Comparison of ENCODE assay signal across 27 cellular contexts in the genomic region with DNA sequence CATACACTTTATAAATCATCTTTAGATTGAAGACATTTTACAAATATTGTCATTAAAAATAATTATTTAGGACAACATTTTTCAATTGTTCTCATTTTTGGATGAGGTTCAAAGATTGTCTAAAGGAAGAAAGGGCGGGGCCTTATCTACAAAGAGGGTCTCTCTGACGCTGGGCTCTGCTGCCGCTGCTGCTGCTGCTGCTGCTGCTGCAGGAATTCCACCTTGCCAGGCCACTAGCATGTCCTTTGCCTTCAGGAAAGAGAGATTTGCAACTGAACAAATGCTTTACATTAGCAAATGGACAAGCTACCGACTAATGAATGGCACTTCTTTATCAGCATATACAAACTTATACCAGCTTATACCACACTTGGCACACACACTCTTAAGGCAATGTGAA.
"Had no signal": no experiment of that assay in that cellular context is flagged by ENCODE, and none has a peak within 500 bp of the region (broad histone marks: within the 10 kb centered on the region; RNA-seq: fewer than 3 reads in every experiment).

No MANE protein-coding gene starts in this region.

- H3K36me3 Mint-ChIP-seq: activated CD4-positive, alpha-beta memory T cell treated with anti-CD3 and anti-CD28 coated beads for 36 hours; activated naive CD8-positive, alpha-beta T cell had no signal

- DNase-seq: activated CD4-positive, alpha-beta memory T cell treated with anti-CD3 and anti-CD28 coated beads for 36 hours; activated CD4-positive, alpha-beta T cell treated with anti-CD3 and anti-CD28 coated beads for 36 hours; activated CD4-positive, alpha-beta T cell treated with anti-CD3 and anti-CD28 coated beads, Interleukin-2, amount 10 ng/mL, durations not matched to agents 24 days and 14 days; activated CD4-positive, CD25-positive, alpha-beta regulatory T cell; activated CD4-positive, CD25-positive, alpha-beta regulatory T cell treated with anti-CD3 and anti-CD28 coated beads, Interleukin-2, amount 50 U/mL, for 72 hours; activated CD8-positive, alpha-beta memory T cell treated with anti-CD3 and anti-CD28 coated beads, Interleukin-2, amount 50 U/mL, for 48 hours; activated CD8-positive, alpha-beta T cell treated with anti-CD3 and anti-CD28 coated beads, Interleukin-2, amount 10 ng/mL, durations not matched to agents 7 days and 5 days; activated effector memory CD4-positive, alpha-beta T cell treated with Interleukin-2 at 50 U/mL for 16 hours; activated gamma-delta T cell treated with Interleukin-2 at 50 U/mL for 16 hours; activated naive CD4-positive, alpha-beta T cell treated with anti-CD3 and anti-CD28 coated beads, Interleukin-2, amount 50 U/mL, for 16 hours; activated naive CD4-positive, alpha-beta T cell treated with Interleukin-2 at 50 U/mL for 16 hours; activated T-cell treated with anti-CD3 and anti-CD28 coated beads for 4 hours; activated T-cell treated with anti-CD3 and anti-CD28 coated beads, Interleukin-2, amount 50 U/mL, for 24 hours; amniotic stem cell; anterior cingulate cortex; caudate nucleus; effector memory CD4-positive, alpha-beta T cell; endodermal cell; foreskin fibroblast; T-helper 1 cell; T-helper 17 cell; T1000; WERI-Rb-1 had no signal

- H3K36me3 ChIP-seq: WERI-Rb-1 had no signal

- H3K27ac Mint-ChIP-seq: activated CD4-positive, alpha-beta memory T cell treated with anti-CD3 and anti-CD28 coated beads for 36 hours; activated CD4-positive, alpha-beta T cell treated with anti-CD3 and anti-CD28 coated beads for 36 hours; activated CD4-positive, alpha-beta T cell treated with anti-CD3 and anti-CD28 coated beads, Interleukin-2, amount 10 ng/mL, durations not matched to agents 24 days and 14 days; activated CD8-positive, alpha-beta T cell treated with anti-CD3 and anti-CD28 coated beads, Interleukin-2, amount 10 ng/mL, durations not matched to agents 7 days and 5 days; activated naive CD8-positive, alpha-beta T cell; activated T-cell treated with anti-CD3 and anti-CD28 coated beads, Interleukin-2, amount 50 U/mL, for 24 hours; activated T-helper 17 cell treated with anti-CD3 and anti-CD28 coated beads, Interleukin-2, amount 50 U/mL, for 72 hours; endodermal cell; T-helper 17 cell; T-helper 2 cell treated with Interferon-gamma antibody and Interleukin-4, amounts not matched to agents 5 μg/mL and 100 μg/mL, for 36 hours had no signal

- H3K27ac ChIP-seq: WERI-Rb-1 had no signal

- ATAC-seq: activated CD4-positive, alpha-beta T cell treated with anti-CD3 and anti-CD28 coated beads for 36 hours; activated CD8-positive, alpha-beta T cell treated with anti-CD3 and anti-CD28 coated beads, Interleukin-2, amount 10 ng/mL, durations not matched to agents 7 days and 5 days; activated T-helper 17 cell treated with anti-CD3 and anti-CD28 coated beads, Interleukin-2, amount 50 U/mL, for 72 hours; esophagus mucosa; T-helper 17 cell had no signal

- H3K4me1 Mint-ChIP-seq: activated CD4-positive, alpha-beta T cell treated with anti-CD3 and anti-CD28 coated beads for 36 hours; activated CD4-positive, alpha-beta T cell treated with anti-CD3 and anti-CD28 coated beads, Interleukin-2, amount 10 ng/mL, durations not matched to agents 24 days and 14 days; activated T-helper 17 cell treated with anti-CD3 and anti-CD28 coated beads, Interleukin-2, amount 50 U/mL, for 72 hours had no signal

- H3K9me3 Mint-ChIP-seq: activated CD4-positive, alpha-beta memory T cell treated with anti-CD3 and anti-CD28 coated beads for 36 hours; activated CD4-positive, alpha-beta T cell treated with anti-CD3 and anti-CD28 coated beads, Interleukin-2, amount 10 ng/mL, durations not matched to agents 24 days and 14 days; activated T-cell treated with anti-CD3 and anti-CD28 coated beads, Interleukin-2, amount 50 U/mL, for 24 hours; activated T-helper 17 cell treated with anti-CD3 and anti-CD28 coated beads, Interleukin-2, amount 50 U/mL, for 72 hours; endodermal cell; T-helper 2 cell treated with Interferon-gamma antibody and Interleukin-4, amounts not matched to agents 5 μg/mL and 100 μg/mL, for 36 hours had no signal

- H3K4me3 Mint-ChIP-seq: activated CD4-positive, alpha-beta memory T cell treated with anti-CD3 and anti-CD28 coated beads for 36 hours; activated CD4-positive, alpha-beta T cell treated with anti-CD3 and anti-CD28 coated beads for 36 hours; activated CD4-positive, alpha-beta T cell treated with anti-CD3 and anti-CD28 coated beads, Interleukin-2, amount 10 ng/mL, durations not matched to agents 24 days and 14 days; activated CD8-positive, alpha-beta T cell treated with anti-CD3 and anti-CD28 coated beads, Interleukin-2, amount 10 ng/mL, durations not matched to agents 7 days and 5 days; activated naive CD8-positive, alpha-beta T cell; activated T-cell treated with anti-CD3 and anti-CD28 coated beads, Interleukin-2, amount 50 U/mL, for 24 hours; activated T-helper 17 cell treated with anti-CD3 and anti-CD28 coated beads, Interleukin-2, amount 50 U/mL, for 72 hours; endodermal cell; T-helper 17 cell; T-helper 2 cell treated with Interferon-gamma antibody and Interleukin-4, amounts not matched to agents 5 μg/mL and 100 μg/mL, for 36 hours had no signal

- H3K27me3 Mint-ChIP-seq: activated naive CD8-positive, alpha-beta T cell had no signal
